ENCODE assay signal across 8 cellular contexts in genomic region chr5:129767927-129768380, GRCh38.
DNase-seq lines count a peak whose midpoint lies in the region; ATAC-seq lines count a peak whose summit lies in the region.

No MANE protein-coding gene starts in this region.

- DNase-seq in D341Med (ENCODE audit: low spot score), result peak; percentile 67
- DNase-seq in NCI-H524 treated with DMSO at 0.1 percent for 48 hours (lab: John Stamatoyannopoulos, UW), result peak; percentile 23
- DNase-seq in activated CD4-positive, alpha-beta T cell treated with anti-CD3 and anti-CD28 coated beads for 48 hours, result peak; percentile 79
- peak; percentile 30 for DNase-seq in effector CD4-positive, alpha-beta T cell
- DNase-seq in medulla oblongata (ENCODE audit: extremely low spot score), result peak; percentile 96
- DNase-seq in stimulated activated CD8-positive, alpha-beta memory T cell treated with anti-CD3 and anti-CD28 coated beads, Interleukin-4, amount 100 ng/mL, for 48 hours, result peak; percentile 69

- peak; percentile 89 for ATAC-seq in GM19467 (IDR thresholded peaks at IDR 0.05; ENCODE audit: unreplicated experiment)
- peak; percentile 92 for ATAC-seq in HG03520 (IDR thresholded peaks at IDR 0.05; ENCODE audit: unreplicated experiment)

Comparison
In these comparisons a context has a peak if more than half of its experiments do, and no peak if none do; other contexts are left out.
1. Peak in every context shown above with its lines: DNase-seq and ATAC-seq.
2. DNase-seq: peak in every context shown above with its lines; median percentile 96 in medulla oblongata; 79 in activated CD4-positive, alpha-beta T cell treated with anti-CD3 and anti-CD28 coated beads for 48 hours; 69 in stimulated activated CD8-positive, alpha-beta memory T cell treated with anti-CD3 and anti-CD28 coated beads, Interleukin-4, amount 100 ng/mL, for 48 hours; 67 in D341Med; 30 in effector CD4-positive, alpha-beta T cell; 23 in NCI-H524 treated with DMSO at 0.1 percent for 48 hours.